In genomic region chr11:115222218-115222862, GRCh38 we compare ENCODE assay signal across 8 cellular contexts.
A peak's percentile ranks its signal among the peaks of the same experiment; 100 is the strongest.
DNase-seq lines count a peak whose midpoint lies in the region; ATAC-seq and TF ChIP-seq lines count a peak whose summit lies in the region.

No MANE protein-coding gene starts in this region.

- no peaks in the 10 kb centered on the region for H3K27me3 ChIP-seq in CD8-positive, alpha-beta T cell (ENCODE audit: insufficient read depth, low read length)
- H3K27me3 ChIP-seq in mammary epithelial cell (ENCODE audit: insufficient read depth, low read length) (no peaks in the 10 kb centered on the region), skeletal muscle satellite cell (ENCODE audit: control insufficient read depth, insufficient read depth, low read length) (no peaks in the 10 kb centered on the region)

- intact Hi-C loops in CD8-positive, alpha-beta T cell (cut with DNase I, micrococcal nuclease): no loop called here
- intact Hi-C loops in mammary epithelial cell (cut with micrococcal nuclease) (no loop called here), posterior cingulate gyrus (cut with DNase I) (no loop called here)

- H3K4me3 ChIP-seq in CD8-positive, alpha-beta T cell (ENCODE audit: low read depth, low read length): no peak overlapping the region
- H3K4me3 ChIP-seq in mammary epithelial cell (replicated peaks in 1 of 3; ENCODE audit: insufficient read depth in 1 of 3, low read depth in 2 of 3, low read length in 3 of 3): no peak overlapping the region
- H3K4me3 ChIP-seq in skeletal muscle satellite cell (ENCODE audit: low read length): no peak overlapping the region

- no peak for TF ChIP-seq CTCF in CD8-positive, alpha-beta T cell (IDR thresholded peaks at IDR 0.05)
- no peak for TF ChIP-seq CTCF in mammary epithelial cell (conservative IDR thresholded peaks at IDR 0.05 in 1 of 2, IDR thresholded peaks at IDR 0.05 in 1 of 2; ENCODE audit: extremely low read depth in 1 of 2, insufficient read depth in 1 of 2, low read depth in 1 of 2, low read length in 2 of 2)

- no peaks in the 10 kb centered on the region for H3K4me1 ChIP-seq in CD8-positive, alpha-beta T cell (ENCODE audit: insufficient read depth, low read length)
- H3K4me1 ChIP-seq in mammary epithelial cell (ENCODE audit: insufficient read depth, low read length) (peaks cover 15% of the 10 kb centered on the region), skeletal muscle satellite cell (ENCODE audit: control insufficient read depth, insufficient read depth, low read length) (peaks cover 39% of the 10 kb centered on the region)

- DNase-seq in CD8-positive, alpha-beta T cell: peak in 1 of 7 experiments; percentile 37
- DNase-seq in NCI-H2081 treated with DMSO at 0.1 percent for 48 hours (lab: John Stamatoyannopoulos, UW) (peak; percentile 36), mammary epithelial cell (peak; percentile 87), OCI-M1 (lab: John Stamatoyannopoulos, UW) (no peak), posterior cingulate gyrus (no peak)

- peak overlapping the region; percentile 42 for H3K27ac ChIP-seq in CD8-positive, alpha-beta T cell (ENCODE audit: low read depth, low read length)
- peak overlapping the region; percentile 95 for H3K27ac ChIP-seq in mammary epithelial cell (ENCODE audit: insufficient read depth, low read depth, low read length)

- 26% methylated on average over 5 of the region's 5 CpGs for WGBS in mammary epithelial cell (ENCODE audit: low coverage, missing lambda C conversion rate)

- dilution Hi-C loops in mammary epithelial cell (cut with HindIII; ENCODE audit: low sequenced_read_pairs): no loop called here

- H3K27ac Mint-ChIP-seq in CD8-positive, alpha-beta T cell: peak overlapping the region; percentile 74

- H3K4me3 Mint-ChIP-seq in CD8-positive, alpha-beta T cell: no peak overlapping the region

- ATAC-seq in CD8-positive, alpha-beta T cell: peak; percentile 82
- ATAC-seq in GM18858 (IDR thresholded peaks at IDR 0.05; ENCODE audit: unreplicated experiment): peak; percentile 93
- peak; percentile 96 for ATAC-seq in HG02943 (IDR thresholded peaks at IDR 0.05; ENCODE audit: low read depth, unreplicated experiment)

- H3K27me3 Mint-ChIP-seq in CD8-positive, alpha-beta T cell (ENCODE audit: low read depth): no peaks in the 10 kb centered on the region

- H3K9me3 Mint-ChIP-seq in CD8-positive, alpha-beta T cell: no peaks in the 10 kb centered on the region

- in situ Hi-C loops in mammary epithelial cell (cut with MboI; ENCODE audit: low sequenced_read_pairs in 2 of 2): no loop called here

- no peaks in the 10 kb centered on the region for H4K20me1 ChIP-seq in mammary epithelial cell (ENCODE audit: insufficient read depth, low read length)

- no peaks in the 10 kb centered on the region for H3K79me2 ChIP-seq in mammary epithelial cell (ENCODE audit: insufficient read depth, low read length)

- peak overlapping the region; percentile 29 for H3K4me2 ChIP-seq in mammary epithelial cell (ENCODE audit: insufficient read depth, low read depth, low read length)
- peak overlapping the region; percentile 55 for H3K4me2 ChIP-seq in skeletal muscle satellite cell (ENCODE audit: low read length)

- no peaks in the 10 kb centered on the region for H3K36me3 Mint-ChIP-seq in CD8-positive, alpha-beta T cell

- peaks cover 12% of the 10 kb centered on the region for H3K4me1 Mint-ChIP-seq in CD8-positive, alpha-beta T cell (ENCODE audit: low read depth)

- CTCF ChIA-PET in CD8-positive, alpha-beta T cell (lab: Charles Lee): no interaction called here
- CTCF ChIA-PET in mammary epithelial cell (lab: Charles Lee; ENCODE audit: low non-redundant PET): no interaction called here

- H3K9me3 ChIP-seq in CD8-positive, alpha-beta T cell (ENCODE audit: low read length): no peaks in the 10 kb centered on the region
- no peaks in the 10 kb centered on the region for H3K9me3 ChIP-seq in mammary epithelial cell (replicated peaks; ENCODE audit: insufficient read depth, low read length)
- no peaks in the 10 kb centered on the region for H3K9me3 ChIP-seq in skeletal muscle satellite cell (replicated peaks; ENCODE audit: low read length)

- no peaks in the 10 kb centered on the region for H3K36me3 ChIP-seq in CD8-positive, alpha-beta T cell (ENCODE audit: insufficient read depth, low read length)
- no peaks in the 10 kb centered on the region for H3K36me3 ChIP-seq in mammary epithelial cell (ENCODE audit: insufficient read depth, low read length)
- no peaks in the 10 kb centered on the region for H3K36me3 ChIP-seq in skeletal muscle satellite cell (ENCODE audit: insufficient read depth, low read length)

- POLR2A ChIA-PET in CD8-positive, alpha-beta T cell (lab: Charles Lee): no interaction called here

- H2AFZ ChIP-seq in mammary epithelial cell (ENCODE audit: low read depth, low read length): peak overlapping the region; percentile 22

- H3K9ac ChIP-seq in mammary epithelial cell (ENCODE audit: insufficient read depth, low read length) (peak overlapping the region; percentile 65), skeletal muscle satellite cell (ENCODE audit: low read depth, low read length) (no peak overlapping the region)

- BruUV-seq in mammary epithelial cell (replicated peaks; lab: Mats Ljungman, UMichigan): no TSS peak

Comparison
In these comparisons a context has a peak if more than half of its experiments do, and no peak if none do; other contexts are left out.
1. DNase-seq: peak in NCI-H2081 treated with DMSO at 0.1 percent for 48 hours (single experiment) and mammary epithelial cell (single experiment); none in OCI-M1 (single experiment) and posterior cingulate gyrus (0 of 10).
2. Peak in every context shown above with its lines, with median percentiles within 50 percentile points of each other: ATAC-seq.